Comparison of ENCODE assay signal across 16 cellular contexts in the genomic region with DNA sequence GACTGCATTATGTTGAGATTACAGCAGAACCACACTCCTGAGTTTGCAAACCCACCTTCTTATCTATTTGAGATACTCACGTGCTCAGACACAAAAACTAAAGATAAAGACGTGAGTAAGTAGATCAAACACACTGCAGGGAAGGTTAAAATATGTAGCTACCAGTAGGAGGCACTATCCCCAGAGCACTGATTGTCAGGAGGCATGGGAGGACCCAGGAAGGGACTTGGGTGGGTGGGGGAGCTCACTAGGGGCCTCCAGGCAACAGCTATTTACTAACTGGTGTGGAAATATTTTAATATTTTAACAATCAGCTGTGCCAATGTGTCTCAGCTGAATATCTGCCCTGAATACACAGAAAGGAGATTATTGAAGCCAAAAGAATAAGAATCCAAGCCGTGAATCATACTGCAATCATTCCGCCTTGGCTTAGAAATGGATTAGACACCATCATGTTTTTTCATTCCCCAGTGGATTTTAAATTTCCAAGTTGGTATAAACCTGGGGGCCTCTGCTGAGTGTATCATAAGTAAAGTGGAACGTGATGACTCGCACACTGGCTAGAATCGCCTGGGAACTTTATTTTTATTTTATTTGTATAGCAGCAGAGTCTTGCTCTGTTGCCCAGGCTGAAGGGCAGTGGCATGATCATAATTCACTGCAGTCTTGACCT.
DNase-seq lines count a peak whose midpoint lies in the region; ATAC-seq, FAIRE-seq and TF ChIP-seq lines count a peak whose summit lies in the region.
"Had no signal": no experiment of that assay in that cellular context is flagged by ENCODE, and none has a peak within 500 bp of the region (broad histone marks: within the 10 kb centered on the region; RNA-seq: fewer than 3 reads in every experiment).

No MANE protein-coding gene starts in this region.

- POLR2A ChIA-PET in H1 (lab: Charles Lee; ENCODE audit: partially characterized antibody), result no interaction called here

- H3K23ac ChIP-seq in H1 (ENCODE audit: insufficient read length), result no peak overlapping the region

- TF ChIP-seq RAD21 in H1 (IDR thresholded peaks at IDR 0.05 in 1 of 2, conservative IDR thresholded peaks at IDR 0.05 in 1 of 2; ENCODE audit: low read depth in 2 of 2, low read length in 2 of 2), result peak in 1 of 2 experiments; percentile 19; a peak in 1 of 4 replicates

- H3K9ac ChIP-seq in MM.1S (ENCODE audit: low read length) (no peak overlapping the region), H1 (replicated peaks in 1 of 4; ENCODE audit: extremely low read depth in 1 of 4, low read depth in 3 of 4, low read length in 3 of 4) (no peak overlapping the region)
- H3K9ac ChIP-seq: KMS-11 had no signal

- TF ChIP-seq POLR2A in H1 (IDR thresholded peaks at IDR 0.05; ENCODE audit: control extremely low read depth in 1 of 2, low read depth in 2 of 2, low read length in 2 of 2), result no peak

- H3K9me3 ChIP-seq in MM.1S (replicated peaks; ENCODE audit: insufficient read depth, low read length) (no peaks in the 10 kb centered on the region), H1 (ENCODE audit: insufficient read depth in 2 of 2, low read depth in 1 of 2, low read length in 1 of 2) (peaks cover 3 to 12% of the 10 kb centered on the region in 2 experiments; a peak in 3 of 4 replicates)

- H3K36me3 ChIP-seq in MM.1S (replicated peaks; ENCODE audit: insufficient read depth, low read length), result no peaks in the 10 kb centered on the region
- H3K36me3 ChIP-seq in H1 (ENCODE audit: control insufficient read depth in 2 of 4, insufficient read depth in 4 of 4, low read length in 3 of 4), result no peaks in the 10 kb centered on the region

- H3K56ac ChIP-seq in H1 (replicated peaks; ENCODE audit: insufficient read length, low read depth, low read length), result no peak overlapping the region

- H3K14ac ChIP-seq in H1 (ENCODE audit: insufficient read length), result no peak overlapping the region

- H3K27me3 ChIP-seq in MM.1S (replicated peaks; ENCODE audit: insufficient read depth, low read length) (peaks cover 53% of the 10 kb centered on the region), H1 (replicated peaks in 1 of 4; ENCODE audit: control insufficient read depth in 3 of 4, extremely low read depth in 1 of 4, insufficient read depth in 3 of 4, low read length in 3 of 4) (no peaks in the 10 kb centered on the region)

- no peaks in the 10 kb centered on the region for H3K9me2 ChIP-seq in MM.1S (replicated peaks; ENCODE audit: insufficient read depth, low read length)

- ATAC-seq in GM21390 (IDR thresholded peaks at IDR 0.05; ENCODE audit: unreplicated experiment), result no peak
- no peak for ATAC-seq in GM21619 (IDR thresholded peaks at IDR 0.05; ENCODE audit: unreplicated experiment)
- ATAC-seq: left cardiac atrium had no signal

- no peaks in the 10 kb centered on the region for H3K79me2 ChIP-seq in MM.1S (ENCODE audit: low read length)
- H3K79me2 ChIP-seq in H1 (ENCODE audit: control insufficient read depth in 1 of 2, insufficient read depth in 2 of 2, low read length in 2 of 2), result no peaks in the 10 kb centered on the region

- H2BK12ac ChIP-seq in H1 (ENCODE audit: low read depth, low read length), result no peak overlapping the region

- no peaks in the 10 kb centered on the region for H3K4me1 ChIP-seq in MM.1S (ENCODE audit: low read length)
- no peaks in the 10 kb centered on the region for H3K4me1 ChIP-seq in H1 (replicated peaks in 1 of 4; ENCODE audit: control insufficient read depth in 3 of 4, insufficient read depth in 4 of 4, low read length in 3 of 4)

- no peak overlapping the region for H2BK20ac ChIP-seq in H1 (ENCODE audit: low read length)

- WGBS in H1 (ENCODE audit: extremely low coverage in 1 of 2, insufficient coverage in 1 of 2, insufficient read length in 1 of 2, insufficient replicate concordance in 2 of 2, low coverage in 1 of 2, low lambda C conversion rate in 2 of 2, missing lambda C conversion rate in 1 of 2), 2 experiments, result 77% methylated on average over 7 of the region's 7 CpGs; no CpG with 5 or more reads in 1 of the 2 experiments

- H3F3A ChIP-seq in MM.1S (ENCODE audit: insufficient read depth, low read length), result no peaks in the 10 kb centered on the region

- no peak overlapping the region for H4K5ac ChIP-seq in H1 (ENCODE audit: insufficient read length, low read depth, low read length)

- H4K8ac ChIP-seq in H1 (ENCODE audit: extremely low read depth, insufficient read depth, low read length), result no peak overlapping the region

- no peak for FAIRE-seq in H1 (lab: Jason Lieb, UNC)

- H4K20me1 ChIP-seq in MM.1S (ENCODE audit: insufficient read depth, low read length) (no peaks in the 10 kb centered on the region), H1 (replicated peaks in 1 of 2; ENCODE audit: control insufficient read depth in 1 of 2, insufficient read depth in 2 of 2, low read length in 2 of 2) (no peaks in the 10 kb centered on the region)

- H3K79me1 ChIP-seq in H1 (ENCODE audit: low read depth, low read length), result no peaks in the 10 kb centered on the region

- H2BK5ac ChIP-seq in H1 (ENCODE audit: low read depth, low read length), result no peak overlapping the region

- H3K18ac ChIP-seq in H1 (ENCODE audit: extremely low read depth, low read length), result no peak overlapping the region

- CTCF ChIA-PET in H1 (lab: Charles Lee; ENCODE audit: partially characterized antibody), result interaction anchor here (0.6 to 3.6 kb wide), 28 partner anchors 9 to 1574 kb away, joined by 3 to 28 read pairs (median 4); no protein-coding TSS in a partner anchor

- H3K4me2 ChIP-seq in MM.1S (ENCODE audit: low read depth, low read length) (no peak overlapping the region), H1 (ENCODE audit: insufficient read depth in 1 of 2, low read depth in 2 of 2, low read length in 2 of 2) (no peak overlapping the region)
- H3K4me2 ChIP-seq: KMS-11 had no signal

- no peak for TF ChIP-seq EP300 in H1 (IDR thresholded peaks at IDR 0.05; ENCODE audit: borderline replicate concordance in 1 of 2, low read depth in 2 of 2, low read length in 2 of 2)

- DNase-seq in ELR (ENCODE audit: low read depth) (peak; percentile 34), MM.1S (no peak), H1 (ENCODE audit: low read depth in 1 of 2, low spot score in 2 of 2) (no peak), stromal cell of bone marrow (ENCODE audit: low read depth) (peak; percentile 96), HT-29 (ENCODE audit: low spot score) (no peak)
- DNase-seq: activated B cell treated with CpG ODN at 0.5 μM for 24 hours; activated gamma-delta T cell; CD4-positive, alpha-beta T cell; foreskin melanocyte; left cardiac atrium; NCI-H1417; retina; stimulated activated naive CD4-positive, alpha-beta T cell had no signal

- H3K27ac ChIP-seq in MM.1S (ENCODE audit: low read length) (no peak overlapping the region), H1 (ENCODE audit: low read depth, low read length) (no peak overlapping the region)
- H3K27ac ChIP-seq: KMS-11 had no signal

- H2AK5ac ChIP-seq in H1 (ENCODE audit: low read depth, low read length), result no peak overlapping the region

- no peak overlapping the region for H2BK120ac ChIP-seq in H1 (replicated peaks; ENCODE audit: low read depth, low read length)

- H3K4ac ChIP-seq in H1 (replicated peaks; ENCODE audit: insufficient read length, low read depth, low read length), result no peak overlapping the region

- TF ChIP-seq CTCF in MM.1S (IDR thresholded peaks at IDR 0.05; ENCODE audit: low read length) (0 out of 2 replicates have a peak, but pooled peaks have one; percentile 9), H1 (IDR thresholded peaks at IDR 0.05; ENCODE audit: control extremely low read depth in 1 of 3, insufficient read depth in 1 of 3, low read depth in 1 of 3, low read length in 3 of 3) (peak; percentile 16 to 36 (median 28); a peak in 3 of 4 replicates)

- H3K4me3 ChIP-seq in MM.1S (ENCODE audit: low read length), result no peak overlapping the region
- no peak overlapping the region for H3K4me3 ChIP-seq in H1 (ENCODE audit: extremely low read depth in 1 of 4, insufficient read depth in 2 of 4, low read depth in 3 of 4, low read length in 4 of 4)

- H3K23me2 ChIP-seq in H1 (ENCODE audit: low read depth, low read length), result no peaks in the 10 kb centered on the region

- no peak overlapping the region for H2BK15ac ChIP-seq in H1 (ENCODE audit: low read length)

- H2AFZ ChIP-seq in MM.1S (ENCODE audit: low read length) (no peak overlapping the region), H1 (ENCODE audit: low read length) (no peak overlapping the region)

- no peak overlapping the region for H4K91ac ChIP-seq in H1 (replicated peaks; ENCODE audit: insufficient read length, low read length)

TF ChIP-seq in H1, 55 proteins besides CTCF, POLR2A, EP300 and RAD21 (continues in another document):
- TF ChIP-seq SUZ12 (IDR thresholded peaks at IDR 0.05; ENCODE audit: low read length), result no peak
- no peak for TF ChIP-seq CEBPB (IDR thresholded peaks at IDR 0.05; ENCODE audit: low read depth, low read length)
- no peak for TF ChIP-seq POLR2AphosphoS5 (IDR thresholded peaks at IDR 0.05; ENCODE audit: low read depth, low read length)
- no peak for TF ChIP-seq CREB1 (IDR thresholded peaks at IDR 0.05)
- no peak for TF ChIP-seq GTF2F1 (IDR thresholded peaks at IDR 0.05; ENCODE audit: borderline replicate concordance, low read depth, low read length)
- TF ChIP-seq NANOG (IDR thresholded peaks at IDR 0.05; ENCODE audit: insufficient read depth, low read depth, low read length, poor library complexity, severe bottlenecking), result no peak
- no peak for TF ChIP-seq RFX5 (IDR thresholded peaks at IDR 0.05; ENCODE audit: borderline replicate concordance, low read depth, low read length)
- no peak for TF ChIP-seq CTBP2 (IDR thresholded peaks at IDR 0.05; ENCODE audit: borderline replicate concordance, insufficient read depth, insufficient read length, low read length)
- no peak for TF ChIP-seq YY1 (IDR thresholded peaks at IDR 0.05; ENCODE audit: low read depth, low read length)
- TF ChIP-seq, protein P1, sequence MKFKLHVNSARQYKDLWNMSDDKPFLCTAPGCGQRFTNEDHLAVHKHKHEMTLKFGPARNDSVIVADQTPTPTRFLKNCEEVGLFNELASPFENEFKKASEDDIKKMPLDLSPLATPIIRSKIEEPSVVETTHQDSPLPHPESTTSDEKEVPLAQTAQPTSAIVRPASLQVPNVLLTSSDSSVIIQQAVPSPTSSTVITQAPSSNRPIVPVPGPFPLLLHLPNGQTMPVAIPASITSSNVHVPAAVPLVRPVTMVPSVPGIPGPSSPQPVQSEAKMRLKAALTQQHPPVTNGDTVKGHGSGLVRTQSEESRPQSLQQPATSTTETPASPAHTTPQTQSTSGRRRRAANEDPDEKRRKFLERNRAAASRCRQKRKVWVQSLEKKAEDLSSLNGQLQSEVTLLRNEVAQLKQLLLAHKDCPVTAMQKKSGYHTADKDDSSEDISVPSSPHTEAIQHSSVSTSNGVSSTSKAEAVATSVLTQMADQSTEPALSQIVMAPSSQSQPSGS (IDR thresholded peaks at IDR 0.05; ENCODE audit: low read length), result no peak
- TF ChIP-seq CBX8 (IDR thresholded peaks at IDR 0.05; ENCODE audit: borderline replicate concordance, low read depth, low read length), result no peak
- no peak for TF ChIP-seq SIRT6 (IDR thresholded peaks at IDR 0.05; ENCODE audit: low read length)
- TF ChIP-seq ASH2L (IDR thresholded peaks at IDR 0.05; ENCODE audit: low read length), result no peak

Comparison
In these comparisons a context has a peak if more than half of its experiments do, and no peak if none do; other contexts are left out.
1. DNase-seq: peak in ELR (single experiment) and stromal cell of bone marrow (single experiment); none in MM.1S (single experiment), H1 (0 of 2) and HT-29 (single experiment).